In the genomic region with DNA sequence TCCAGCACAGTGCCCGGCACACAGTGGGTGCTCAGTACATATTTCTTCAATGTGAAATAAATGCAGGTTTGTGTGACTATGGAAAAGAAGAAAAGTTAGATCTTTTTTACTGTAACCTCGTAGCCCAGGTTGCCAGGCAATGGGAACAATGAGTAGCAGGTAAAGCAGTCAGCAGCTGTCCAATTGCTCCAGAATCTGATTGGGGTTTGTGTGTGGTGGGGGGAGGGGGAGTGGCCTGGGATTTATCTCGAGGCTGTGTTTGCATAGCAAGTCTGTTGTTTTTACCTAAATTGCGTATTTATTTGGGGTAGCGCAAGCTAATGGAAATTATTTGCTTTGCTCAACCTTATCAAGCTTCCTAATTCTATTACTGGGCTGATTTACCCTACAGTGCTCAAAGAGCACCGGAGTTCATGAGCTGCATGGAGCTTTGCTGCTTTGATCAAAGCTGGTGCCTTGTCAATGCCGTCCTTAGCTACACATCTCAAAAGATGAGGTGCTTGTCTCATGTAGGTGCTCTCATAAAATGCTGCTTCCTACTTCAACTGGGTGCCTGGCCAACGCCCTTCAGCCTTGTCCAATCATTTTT, we compare ENCODE assay signal across 26 cellular contexts.
"Had no signal": no experiment of that assay in that cellular context is flagged by ENCODE, and none has a peak within 500 bp of the region (broad histone marks: within the 10 kb centered on the region; RNA-seq: fewer than 3 reads in every experiment).

No MANE protein-coding gene starts in this region.

- H3K4me1 ChIP-seq: colonic mucosa, gastrocnemius medialis, psoas muscle, sigmoid colon, thyroid gland, upper lobe of right lung had no signal

- DNase-seq: activated CD4-positive, alpha-beta T cell treated with anti-CD3 and anti-CD28 coated beads for 4 hours; activated CD4-positive, alpha-beta T cell treated with anti-CD3 and anti-CD28 coated beads, Interleukin-2, amount 50 U/mL, for 48 hours; activated CD4-positive, CD25-positive, alpha-beta regulatory T cell; activated CD8-positive, alpha-beta memory T cell treated with anti-CD3 and anti-CD28 coated beads for 24 hours; activated effector memory CD4-positive, alpha-beta T cell treated with Interleukin-2 at 50 U/mL for 16 hours; activated naive CD4-positive, alpha-beta T cell treated with Interleukin-2 at 50 U/mL for 16 hours; anterior cingulate cortex; cerebellar nuclear complex; colonic mucosa; effector CD8-positive, alpha-beta T cell; gastrocnemius medialis; glutamatergic neuron; immature natural killer cell; kidney; left colon; midbrain; naive thymus-derived CD4-positive, alpha-beta T cell; ovary; psoas muscle; sigmoid colon; small intestine; stimulated activated naive B cell treated with anti-CD40 and anti-IgM and Interleukin-4, amounts not matched to agents 10 μg/mL and 1 μg/mL and 100 μg/mL, for 72 hours; stomach; thyroid gland; upper lobe of right lung had no signal

- H3K4me3 ChIP-seq: cardiac muscle cell, colonic mucosa, gastrocnemius medialis, ovary, psoas muscle, sigmoid colon, stomach, thyroid gland, upper lobe of right lung had no signal

- H3K9me3 ChIP-seq: colonic mucosa, gastrocnemius medialis, ovary, psoas muscle, sigmoid colon, stomach, thyroid gland, upper lobe of right lung had no signal

- ATAC-seq: gastrocnemius medialis; left colon; naive thymus-derived CD4-positive, alpha-beta T cell; psoas muscle; stimulated activated naive B cell treated with anti-CD40 and anti-IgM and Interleukin-4, amounts not matched to agents 10 μg/mL and 1 μg/mL and 100 μg/mL, for 72 hours; upper lobe of right lung had no signal

- H3K27ac ChIP-seq: cardiac muscle cell, colonic mucosa, gastrocnemius medialis, ovary, psoas muscle, sigmoid colon, stomach, thyroid gland, upper lobe of right lung had no signal

- H3K27me3 ChIP-seq: cardiac muscle cell, colonic mucosa, gastrocnemius medialis, ovary, sigmoid colon, stomach, thyroid gland, upper lobe of right lung had no signal

- FAIRE-seq: kidney, small intestine had no signal

- H3K36me3 ChIP-seq: cardiac muscle cell, colonic mucosa, gastrocnemius medialis, ovary, sigmoid colon, stomach, thyroid gland, upper lobe of right lung had no signal
